Comparison of ENCODE assay signal across 8 cellular contexts in genomic region chr18:79797518-79798345, GRCh38.
A peak's percentile ranks its signal among the peaks of the same experiment; 100 is the strongest.
DNase-seq lines count a peak whose midpoint lies in the region; ATAC-seq and TF ChIP-seq lines count a peak whose summit lies in the region.

Gene KCNG2 (plus strand): TSS chr18:79797938. CDS start chr18:79863668, 65,730 bp downstream.

- ATAC-seq in HG03442 (IDR thresholded peaks at IDR 0.05; ENCODE audit: unreplicated experiment): no peak
- no peak for ATAC-seq in HG03571 (IDR thresholded peaks at IDR 0.05; ENCODE audit: unreplicated experiment)

- H3K36me3 Mint-ChIP-seq in nephron (ENCODE audit: low read depth): no peaks in the 10 kb centered on the region

- H3K27ac Mint-ChIP-seq in nephron: no peak within 1 kb of the TSS

- peak; percentile 28 to 44 (median 31) for TF ChIP-seq CTCF in nephron (IDR thresholded peaks at IDR 0.05; ENCODE audit: unreplicated experiment in 3 of 3)

- H3K4me1 Mint-ChIP-seq in nephron: peaks cover 38% of the 10 kb centered on the region

- H3K9me3 Mint-ChIP-seq in nephron: no peaks in the 10 kb centered on the region

- peak; percentile 68 for DNase-seq in DMS 273 (lab: John Stamatoyannopoulos, UW; ENCODE audit: unreplicated experiment)
- no peak for DNase-seq in DMS 273 treated with DMSO at 0.1 percent for 48 hours (lab: John Stamatoyannopoulos, UW)
- DNase-seq in NCI-H345 (lab: John Stamatoyannopoulos, UW): peak; percentile 46
- peak; percentile 81 for DNase-seq in ecto neural progenitor cell (ENCODE audit: low spot score)
- DNase-seq in cerebellar nuclear complex (lab: John Stamatoyannopoulos, UW): no peak

- peaks cover 80% of the 10 kb centered on the region for H3K27me3 Mint-ChIP-seq in nephron (ENCODE audit: low read depth)

- H3K4me3 Mint-ChIP-seq in nephron: peak within 1 kb of the TSS; percentile 78 to 90 (median 90)

Comparison
In these comparisons a context has a peak if more than half of its experiments do, and no peak if none do; other contexts are left out.
1. DNase-seq: peak in DMS 273 (single experiment), NCI-H345 (single experiment) and ecto neural progenitor cell (single experiment); none in DMS 273 treated with DMSO at 0.1 percent for 48 hours (single experiment) and cerebellar nuclear complex (0 of 2).